16 cellular contexts compared by ENCODE assay signal in the genomic region with DNA sequence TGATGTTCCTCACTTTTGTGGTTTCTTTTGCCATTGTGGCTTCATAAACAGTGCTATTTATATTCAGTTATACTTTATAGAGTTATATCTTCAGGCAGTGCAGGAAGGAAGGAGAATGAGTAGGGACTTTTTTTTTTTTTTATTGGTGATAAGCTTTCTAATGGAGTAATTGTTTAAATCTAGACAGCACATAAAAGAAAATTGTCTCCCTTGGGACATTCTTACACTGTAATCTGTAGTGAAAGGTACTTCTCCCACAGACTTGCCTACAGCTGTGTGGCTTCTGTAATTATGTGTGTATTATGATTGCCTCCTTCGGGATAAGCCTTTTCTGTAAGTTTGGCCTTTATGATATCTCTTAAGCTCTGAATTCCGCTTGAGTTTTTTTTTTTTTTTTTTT.
"Had no signal": no experiment of that assay in that cellular context is flagged by ENCODE, and none has a peak within 500 bp of the region (broad histone marks: within the 10 kb centered on the region; RNA-seq: fewer than 3 reads in every experiment).

No MANE protein-coding gene starts in this region.

- DNase-seq: activated CD4-positive, alpha-beta memory T cell treated with anti-CD3 and anti-CD28 coated beads for 36 hours; activated CD4-positive, alpha-beta T cell treated with anti-CD3 and anti-CD28 coated beads for 1 hour; activated naive CD4-positive, alpha-beta T cell treated with anti-CD3 and anti-CD28 coated beads, Interleukin-2, amount 50 U/mL, for 16 hours; activated T-cell treated with anti-CD3 and anti-CD28 coated beads, Interleukin-2, amount 50 U/mL, for 24 hours; dorsolateral prefrontal cortex; endodermal cell; erythroblast; hippocampal formation; kidney; left lung; mammary epithelial cell; stimulated activated CD4-positive, alpha-beta T cell treated with anti-CD3 and anti-CD28 coated beads, Interleukin-12 subunit alpha, Interleukin-12 subunit beta, amount 100 ng/mL, for 4 hours; stimulated activated CD4-positive, alpha-beta T cell treated with anti-CD3 and anti-CD28 coated beads, Interleukin-2, amount 100 ng/mL, for 24 hours; T1000 had no signal

- H3K9me3 ChIP-seq: left lung had no signal

- H3K27ac ChIP-seq: left lung, parathyroid adenoma had no signal

- ATAC-seq: left lung; stimulated activated effector memory CD8-positive, alpha-beta T cell treated with anti-CD3 and anti-CD28 coated beads, Interleukin-12 subunit alpha, Interleukin-12 subunit beta, amount 100 ng/mL, for 72 hours had no signal

- H3K4me3 ChIP-seq: dorsolateral prefrontal cortex, left lung had no signal

- H3K27me3 ChIP-seq: dorsolateral prefrontal cortex, left lung had no signal

- H3K4me1 ChIP-seq: left lung, parathyroid adenoma had no signal
